8 cellular contexts compared by ENCODE assay signal in the genomic region with DNA sequence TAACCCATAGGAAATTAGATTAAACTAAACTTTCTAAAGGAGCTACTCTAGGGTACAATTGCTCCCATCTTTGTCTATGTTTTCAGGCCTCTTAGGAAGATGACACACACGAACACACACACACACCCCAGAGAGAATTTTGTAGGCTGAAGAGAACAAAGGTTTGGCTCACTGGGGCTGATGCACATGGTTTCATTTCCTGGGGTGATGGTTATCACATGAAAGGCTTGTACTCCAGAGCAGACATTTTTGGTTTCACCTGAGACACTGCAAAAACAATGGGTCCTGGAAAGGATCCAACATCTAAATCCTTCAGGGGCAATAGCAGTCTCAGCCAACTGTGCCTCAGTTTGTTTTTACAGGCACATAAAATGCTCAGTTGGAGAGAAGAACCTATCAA.
A peak's percentile ranks its signal among the peaks of the same experiment; 100 is the strongest.
DNase-seq lines count a peak whose midpoint lies in the region; ATAC-seq and TF ChIP-seq lines count a peak whose summit lies in the region.

No MANE protein-coding gene starts in this region.

- POLR2A ChIA-PET in RWPE1 (lab: Yijun Ruan, JAX; ENCODE audit: low non-redundant PET): no interaction called here

- DNase-seq in Daoy (ENCODE audit: low read depth) (peak; percentile 5), naive B cell (peak; percentile 32), RWPE1 (ENCODE audit: low spot score) (no peak), NCI-H510A treated with DMSO at 0.1 percent for 48 hours (lab: John Stamatoyannopoulos, UW) (no peak), medulla oblongata (ENCODE audit: extremely low spot score) (no peak)
- DNase-seq in activated CD8-positive, alpha-beta memory T cell treated with anti-CD3 and anti-CD28 coated beads, Interleukin-2, amount 50 U/mL, for 1 hour (ENCODE audit: extremely low read depth): peak; percentile 40

- H3K4me1 Mint-ChIP-seq in IgD-negative memory B cell (peaks cover 52 to 61% (median 56%) of the 10 kb centered on the region in 3 donors), naive B cell (peaks cover 56 to 80% (median 60%) of the 10 kb centered on the region in 3 donors)

- no peak overlapping the region for H3K27ac ChIP-seq in RWPE1

- H3K27me3 Mint-ChIP-seq in IgD-negative memory B cell (no peaks in the 10 kb centered on the region), naive B cell (no peaks in the 10 kb centered on the region)

- H3K36me3 Mint-ChIP-seq in IgD-negative memory B cell (peaks cover 5% of the 10 kb centered on the region), naive B cell (peaks cover 16 to 41% of the 10 kb centered on the region in 2 donors)

- no peak for TF ChIP-seq CTCF in RWPE1 (conservative IDR thresholded peaks at IDR 0.05; ENCODE audit: low read depth)

- CTCF ChIA-PET in RWPE1 (lab: Yijun Ruan, JAX): interaction anchor here (0.7 kb wide), 1 partner anchor 166 kb away, joined by 3 read pairs; no protein-coding TSS in a partner anchor

- no peaks in the 10 kb centered on the region for H3K9me3 Mint-ChIP-seq in IgD-negative memory B cell
- no peaks in the 10 kb centered on the region for H3K9me3 Mint-ChIP-seq in naive B cell

- ATAC-seq in naive B cell (ENCODE audit: low read depth in 2 of 2) (peak; percentile 95 to 96), GM21526 (IDR thresholded peaks at IDR 0.05; ENCODE audit: low FRiP score, unreplicated experiment) (no peak)

- H3K27ac Mint-ChIP-seq in IgD-negative memory B cell (peak overlapping the region; percentile 58 to 95 (median 94)), naive B cell (peak overlapping the region; percentile 60 to 95 (median 86))

- H3K4me3 Mint-ChIP-seq in IgD-negative memory B cell (peak overlapping the region; percentile 27 to 82 (median 44)), naive B cell (peak overlapping the region in 7 of 8 donors; percentile 54 to 74 (median 63))

Comparison
In these comparisons a context has a peak if more than half of its experiments do, and no peak if none do; other contexts are left out.
1. DNase-seq: peak in Daoy (single experiment), activated CD8-positive, alpha-beta memory T cell treated with anti-CD3 and anti-CD28 coated beads, Interleukin-2, amount 50 U/mL, for 1 hour (single experiment) and naive B cell (single experiment); none in RWPE1 (single experiment), NCI-H510A treated with DMSO at 0.1 percent for 48 hours (single experiment) and medulla oblongata (single experiment).